Comparison of ENCODE assay signal across 1 cellular context in the genomic region with DNA sequence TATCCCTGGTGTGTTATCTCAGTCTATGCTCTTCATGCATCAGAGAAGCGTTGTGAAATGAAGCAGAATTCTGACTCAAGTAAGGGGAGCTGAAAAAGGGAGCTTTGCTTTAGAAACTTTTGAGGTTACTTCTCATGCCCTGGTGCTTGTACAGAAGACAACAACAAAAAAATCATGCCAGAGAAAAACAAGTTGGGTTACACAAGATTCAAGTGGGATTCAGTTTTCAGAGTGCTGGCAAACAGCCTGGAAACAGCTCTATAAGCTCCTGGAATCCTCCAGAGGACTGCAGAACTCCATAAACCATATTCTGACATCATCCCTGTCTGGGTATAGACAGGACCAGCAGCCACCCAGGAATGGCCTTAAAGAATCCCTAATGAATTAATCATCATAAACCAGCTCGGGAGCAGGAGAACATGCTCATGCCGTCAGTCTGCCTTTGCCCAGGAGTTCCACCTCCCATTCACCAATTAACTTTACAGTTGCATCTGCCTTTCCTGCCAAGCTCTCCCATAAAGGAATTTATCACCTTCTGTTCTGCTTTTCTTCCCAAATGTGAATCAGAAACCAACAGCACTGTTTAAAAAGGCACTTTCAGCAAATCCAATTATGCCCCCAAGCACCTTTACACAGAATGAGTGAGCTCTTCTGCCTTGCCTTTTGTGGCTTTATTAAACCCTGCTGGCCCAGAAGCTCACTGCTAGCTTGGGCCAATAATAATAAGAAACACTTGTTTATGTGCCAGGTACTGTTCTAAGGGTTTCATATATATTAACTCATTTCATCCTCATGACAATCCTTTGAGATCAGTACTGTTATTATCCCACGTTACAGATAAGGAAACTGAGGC.
TF ChIP-seq lines count a peak whose summit lies in the region.

No MANE protein-coding gene starts in this region.

TF ChIP-seq in HEK293, 187 proteins besides CTCF, POLR2A, EP300 and RAD21 (continued from another document and continues in another):
- TF ChIP-seq, protein P1, sequence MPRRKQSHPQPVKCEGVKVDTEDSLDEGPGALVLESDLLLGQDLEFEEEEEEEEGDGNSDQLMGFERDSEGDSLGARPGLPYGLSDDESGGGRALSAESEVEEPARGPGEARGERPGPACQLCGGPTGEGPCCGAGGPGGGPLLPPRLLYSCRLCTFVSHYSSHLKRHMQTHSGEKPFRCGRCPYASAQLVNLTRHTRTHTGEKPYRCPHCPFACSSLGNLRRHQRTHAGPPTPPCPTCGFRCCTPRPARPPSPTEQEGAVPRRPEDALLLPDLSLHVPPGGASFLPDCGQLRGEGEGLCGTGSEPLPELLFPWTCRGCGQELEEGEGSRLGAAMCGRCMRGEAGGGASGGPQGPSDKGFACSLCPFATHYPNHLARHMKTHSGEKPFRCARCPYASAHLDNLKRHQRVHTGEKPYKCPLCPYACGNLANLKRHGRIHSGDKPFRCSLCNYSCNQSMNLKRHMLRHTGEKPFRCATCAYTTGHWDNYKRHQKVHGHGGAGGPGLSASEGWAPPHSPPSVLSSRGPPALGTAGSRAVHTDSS (tag by site-specific recombination; IDR thresholded peaks at IDR 0.05), result no peak
- TF ChIP-seq ZNF335 (tag by site-specific recombination; conservative IDR thresholded peaks at IDR 0.05) (peak; percentile 54), TSHZ1 (tag by site-specific recombination; IDR thresholded peaks at IDR 0.05; ENCODE audit: borderline replicate concordance) (peak; percentile 92), ZNF155 (tag by site-specific recombination; IDR thresholded peaks at IDR 0.05) (no peak), SP2 (tag by site-specific recombination; IDR thresholded peaks at IDR 0.05) (peak; percentile 56), ZNF830 (tag by site-specific recombination; IDR thresholded peaks at IDR 0.05; ENCODE audit: low read depth) (no peak), ZNF701 (tag by site-specific recombination; IDR thresholded peaks at IDR 0.05) (no peak), SCRT1 (tag by site-specific recombination; IDR thresholded peaks at IDR 0.05; ENCODE audit: borderline replicate concordance) (no peak), ZNF2 (tag by site-specific recombination; IDR thresholded peaks at IDR 0.05) (peak; percentile 64; the same call in 1 of the 2 replicates), ZNF600 (tag by site-specific recombination; IDR thresholded peaks at IDR 0.05) (peak; percentile 92), INSM2 (tag by site-specific recombination; IDR thresholded peaks at IDR 0.05) (peak; percentile 97), TRIM28 (IDR thresholded peaks at IDR 0.05; ENCODE audit: borderline replicate concordance, low read length) (peak; percentile 60; the same call in 1 of the 2 replicates), ZBTB49 (tag by site-specific recombination; IDR thresholded peaks at IDR 0.05; ENCODE audit: low read depth) (no peak), IKZF3 (tag by site-specific recombination; IDR thresholded peaks at IDR 0.05) (0 out of 2 replicates have a peak, but pooled peaks have one; percentile 61), OVOL3 (tag by site-specific recombination; IDR thresholded peaks at IDR 0.05) (peak; percentile 56; the same call in 1 of the 2 replicates), ZFP3 (tag by site-specific recombination; IDR thresholded peaks at IDR 0.05; ENCODE audit: low read depth) (no peak), HOXC10 (CRISPR knock-in tag; IDR thresholded peaks at IDR 0.05) (no peak), ZNF366 (tag by site-specific recombination; conservative IDR thresholded peaks at IDR 0.05) (peak; percentile 75), ZXDB (tag by site-specific recombination; IDR thresholded peaks at IDR 0.05) (peak; percentile 68), GLIS1 (tag by site-specific recombination; IDR thresholded peaks at IDR 0.05) (peak; percentile 80), OSR2 (tag by site-specific recombination; IDR thresholded peaks at IDR 0.05) (peak; percentile 98), HIC1 (tag by site-specific recombination; IDR thresholded peaks at IDR 0.05) (peak; percentile 30; the same call in 1 of the 2 replicates), ZSCAN30 (tag by site-specific recombination; IDR thresholded peaks at IDR 0.05) (peak; percentile 100)
- TF ChIP-seq, protein P2, sequence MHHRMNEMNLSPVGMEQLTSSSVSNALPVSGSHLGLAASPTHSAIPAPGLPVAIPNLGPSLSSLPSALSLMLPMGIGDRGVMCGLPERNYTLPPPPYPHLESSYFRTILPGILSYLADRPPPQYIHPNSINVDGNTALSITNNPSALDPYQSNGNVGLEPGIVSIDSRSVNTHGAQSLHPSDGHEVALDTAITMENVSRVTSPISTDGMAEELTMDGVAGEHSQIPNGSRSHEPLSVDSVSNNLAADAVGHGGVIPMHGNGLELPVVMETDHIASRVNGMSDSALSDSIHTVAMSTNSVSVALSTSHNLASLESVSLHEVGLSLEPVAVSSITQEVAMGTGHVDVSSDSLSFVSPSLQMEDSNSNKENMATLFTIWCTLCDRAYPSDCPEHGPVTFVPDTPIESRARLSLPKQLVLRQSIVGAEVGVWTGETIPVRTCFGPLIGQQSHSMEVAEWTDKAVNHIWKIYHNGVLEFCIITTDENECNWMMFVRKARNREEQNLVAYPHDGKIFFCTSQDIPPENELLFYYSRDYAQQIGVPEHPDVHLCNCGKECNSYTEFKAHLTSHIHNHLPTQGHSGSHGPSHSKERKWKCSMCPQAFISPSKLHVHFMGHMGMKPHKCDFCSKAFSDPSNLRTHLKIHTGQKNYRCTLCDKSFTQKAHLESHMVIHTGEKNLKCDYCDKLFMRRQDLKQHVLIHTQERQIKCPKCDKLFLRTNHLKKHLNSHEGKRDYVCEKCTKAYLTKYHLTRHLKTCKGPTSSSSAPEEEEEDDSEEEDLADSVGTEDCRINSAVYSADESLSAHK (tag by site-specific recombination; IDR thresholded peaks at IDR 0.05), result peak; percentile 71
- TF ChIP-seq, protein P3, sequence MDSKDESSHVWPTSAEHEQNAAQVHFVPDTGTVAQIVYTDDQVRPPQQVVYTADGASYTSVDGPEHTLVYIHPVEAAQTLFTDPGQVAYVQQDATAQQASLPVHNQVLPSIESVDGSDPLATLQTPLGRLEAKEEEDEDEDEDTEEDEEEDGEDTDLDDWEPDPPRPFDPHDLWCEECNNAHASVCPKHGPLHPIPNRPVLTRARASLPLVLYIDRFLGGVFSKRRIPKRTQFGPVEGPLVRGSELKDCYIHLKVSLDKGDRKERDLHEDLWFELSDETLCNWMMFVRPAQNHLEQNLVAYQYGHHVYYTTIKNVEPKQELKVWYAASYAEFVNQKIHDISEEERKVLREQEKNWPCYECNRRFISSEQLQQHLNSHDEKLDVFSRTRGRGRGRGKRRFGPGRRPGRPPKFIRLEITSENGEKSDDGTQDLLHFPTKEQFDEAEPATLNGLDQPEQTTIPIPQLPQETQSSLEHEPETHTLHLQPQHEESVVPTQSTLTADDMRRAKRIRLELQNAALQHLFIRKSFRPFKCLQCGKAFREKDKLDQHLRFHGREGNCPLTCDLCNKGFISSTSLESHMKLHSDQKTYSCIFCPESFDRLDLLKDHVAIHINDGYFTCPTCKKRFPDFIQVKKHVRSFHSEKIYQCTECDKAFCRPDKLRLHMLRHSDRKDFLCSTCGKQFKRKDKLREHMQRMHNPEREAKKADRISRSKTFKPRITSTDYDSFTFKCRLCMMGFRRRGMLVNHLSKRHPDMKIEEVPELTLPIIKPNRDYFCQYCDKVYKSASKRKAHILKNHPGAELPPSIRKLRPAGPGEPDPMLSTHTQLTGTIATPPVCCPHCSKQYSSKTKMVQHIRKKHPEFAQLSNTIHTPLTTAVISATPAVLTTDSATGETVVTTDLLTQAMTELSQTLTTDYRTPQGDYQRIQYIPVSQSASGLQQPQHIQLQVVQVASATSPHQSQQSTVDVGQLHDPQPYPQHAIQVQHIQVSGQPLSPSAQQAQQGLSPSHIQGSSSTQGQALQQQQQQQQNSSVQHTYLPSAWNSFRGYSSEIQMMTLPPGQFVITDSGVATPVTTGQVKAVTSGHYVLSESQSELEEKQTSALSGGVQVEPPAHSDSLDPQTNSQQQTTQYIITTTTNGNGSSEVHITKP (tag by site-specific recombination; IDR thresholded peaks at IDR 0.05), result peak; percentile 66
